23 cellular contexts compared by ENCODE assay signal in genomic region chr10:121232494-121232893, GRCh38.
DNase-seq lines count a peak whose midpoint lies in the region; ATAC-seq and TF ChIP-seq lines count a peak whose summit lies in the region.
"Had no signal": no experiment of that assay in that cellular context is flagged by ENCODE, and none has a peak within 500 bp of the region (broad histone marks: within the 10 kb centered on the region; RNA-seq: fewer than 3 reads in every experiment).

No MANE protein-coding gene starts in this region.

- H2AK5ac ChIP-seq in mesenchymal stem cell (ENCODE audit: low read length, severe bottlenecking) = no peak overlapping the region

- H3K9me3 ChIP-seq in mesenchymal stem cell (ENCODE audit: control insufficient read depth, low read length) = no peaks in the 10 kb centered on the region
- H3K9me3 ChIP-seq: BE2C had no signal

- no peak for TF ChIP-seq CTCF in natural killer cell (IDR thresholded peaks at IDR 0.05)

- H3K27me3 ChIP-seq in mesenchymal stem cell (ENCODE audit: control insufficient read depth in 1 of 2, insufficient read depth in 1 of 2, low read length in 2 of 2) = peaks cover 0 to 3% of the 10 kb centered on the region in 2 experiments
- H3K27me3 ChIP-seq: BE2C, BLaER1 had no signal

- no peak overlapping the region for H2BK12ac ChIP-seq in mesenchymal stem cell (ENCODE audit: low read length in 2 of 2)

- no peak overlapping the region for H3K27ac ChIP-seq in mesenchymal stem cell (ENCODE audit: low read length, poor library complexity, severe bottlenecking)
- H3K27ac ChIP-seq: BLaER1 had no signal

- H3K18ac ChIP-seq in mesenchymal stem cell (ENCODE audit: low read depth in 1 of 2, low read length in 2 of 2) = no peak overlapping the region

- no peak overlapping the region for H3K23ac ChIP-seq in mesenchymal stem cell (ENCODE audit: low read length in 2 of 2)

- H3K4me3 Mint-ChIP-seq in natural killer cell = no peak overlapping the region
- H3K4me3 Mint-ChIP-seq: CD14-positive monocyte; CD4-positive, CD25-positive, alpha-beta regulatory T cell; CD8-positive, alpha-beta memory T cell had no signal

- peak overlapping the region; percentile 41 for H4K91ac ChIP-seq in mesenchymal stem cell (ENCODE audit: low read length)

- no peaks in the 10 kb centered on the region for H3K4me1 ChIP-seq in mesenchymal stem cell (ENCODE audit: control insufficient read depth, insufficient read depth, low read depth, low read length)
- H3K4me1 ChIP-seq: BE2C, BLaER1 had no signal

- no peak overlapping the region for H3K27ac Mint-ChIP-seq in natural killer cell
- H3K27ac Mint-ChIP-seq: CD14-positive monocyte; CD4-positive, CD25-positive, alpha-beta regulatory T cell; CD8-positive, alpha-beta memory T cell had no signal

- no peak overlapping the region for H3K4me3 ChIP-seq in mesenchymal stem cell (ENCODE audit: insufficient read depth in 1 of 2, low read depth in 1 of 2, low read length in 2 of 2)
- H3K4me3 ChIP-seq: BLaER1, GM12878 had no signal

- DNase-seq in ecto neural progenitor cell (ENCODE audit: low spot score) (peak; percentile 26), mesenchymal stem cell (no peak), natural killer cell (no peak)
- DNase-seq in activated T-cell treated with anti-CD3 and anti-CD28 coated beads, Interleukin-2, amount 50 U/mL, for 1 hour = no peak
- DNase-seq: 8988T; ACHN; BE2C; C1 segment of cervical spinal cord; CD4-positive, alpha-beta memory T cell; CD4-positive, CD25-positive, alpha-beta regulatory T cell; CD8-positive, alpha-beta memory T cell; COR-L47; DMS 273 treated with DMSO at 0.1 percent for 48 hours; DMS153; DMS53; DMS79; DND-41; EL; GDM1 had no signal

- H2BK120ac ChIP-seq in mesenchymal stem cell (ENCODE audit: low read depth, low read length) = no peak overlapping the region

- no peak for ATAC-seq in natural killer cell
- ATAC-seq in GM21529 (IDR thresholded peaks at IDR 0.05; ENCODE audit: unreplicated experiment) = no peak
- ATAC-seq: GM12878 had no signal

- no peak overlapping the region for H2AFZ ChIP-seq in mesenchymal stem cell (ENCODE audit: low read depth, low read length)

- no peak overlapping the region for H3K4ac ChIP-seq in mesenchymal stem cell (ENCODE audit: low read depth in 1 of 2, low read length in 2 of 2)

- no peak overlapping the region for H3K9ac ChIP-seq in mesenchymal stem cell (ENCODE audit: low read length)
- H3K9ac ChIP-seq: BLaER1 had no signal

- intact Hi-C loops in natural killer cell (cut with micrococcal nuclease) = no loop called here

- no peaks in the 10 kb centered on the region for H3K4me1 Mint-ChIP-seq in natural killer cell
- H3K4me1 Mint-ChIP-seq: CD14-positive monocyte; CD4-positive, alpha-beta memory T cell; CD4-positive, CD25-positive, alpha-beta regulatory T cell; CD8-positive, alpha-beta memory T cell had no signal

- H3K27me3 Mint-ChIP-seq in natural killer cell (ENCODE audit: low read depth in 2 of 2) = no peaks in the 10 kb centered on the region
- H3K27me3 Mint-ChIP-seq: CD4-positive, CD25-positive, alpha-beta regulatory T cell had no signal

- no peak overlapping the region for H2BK15ac ChIP-seq in mesenchymal stem cell (ENCODE audit: low read depth, poor library complexity, severe bottlenecking)

- no peaks in the 10 kb centered on the region for H3K36me3 Mint-ChIP-seq in natural killer cell
- H3K36me3 Mint-ChIP-seq: CD14-positive monocyte; CD4-positive, alpha-beta memory T cell; CD4-positive, CD25-positive, alpha-beta regulatory T cell had no signal

- H3K79me1 ChIP-seq in mesenchymal stem cell (replicated peaks; ENCODE audit: low read length, poor library complexity, severe bottlenecking) = no peaks in the 10 kb centered on the region

- H3K4me2 ChIP-seq in mesenchymal stem cell (ENCODE audit: low read length, poor library complexity, severe bottlenecking) = no peak overlapping the region
- H3K4me2 ChIP-seq: BLaER1 had no signal

- H2BK5ac ChIP-seq in mesenchymal stem cell (ENCODE audit: low read depth, low read length, poor library complexity, severe bottlenecking) = no peak overlapping the region

- no peaks in the 10 kb centered on the region for H3K36me3 ChIP-seq in mesenchymal stem cell (ENCODE audit: control insufficient read depth in 1 of 2, insufficient read depth in 2 of 2, low read depth in 1 of 2, low read length in 2 of 2)
- H3K36me3 ChIP-seq: BE2C, BLaER1 had no signal

- no peak overlapping the region for H3K14ac ChIP-seq in mesenchymal stem cell (ENCODE audit: low read length in 2 of 2)

- 76% methylated on average over 5 of the region's 10 CpGs for WGBS in mesenchymal stem cell

- no peak overlapping the region for H4K8ac ChIP-seq in mesenchymal stem cell (ENCODE audit: low read length)

- H3K9me3 Mint-ChIP-seq in natural killer cell = peaks cover 4 to 6% of the 10 kb centered on the region in 2 donors
